Comparison of ENCODE assay signal across 9 cellular contexts in the genomic region with DNA sequence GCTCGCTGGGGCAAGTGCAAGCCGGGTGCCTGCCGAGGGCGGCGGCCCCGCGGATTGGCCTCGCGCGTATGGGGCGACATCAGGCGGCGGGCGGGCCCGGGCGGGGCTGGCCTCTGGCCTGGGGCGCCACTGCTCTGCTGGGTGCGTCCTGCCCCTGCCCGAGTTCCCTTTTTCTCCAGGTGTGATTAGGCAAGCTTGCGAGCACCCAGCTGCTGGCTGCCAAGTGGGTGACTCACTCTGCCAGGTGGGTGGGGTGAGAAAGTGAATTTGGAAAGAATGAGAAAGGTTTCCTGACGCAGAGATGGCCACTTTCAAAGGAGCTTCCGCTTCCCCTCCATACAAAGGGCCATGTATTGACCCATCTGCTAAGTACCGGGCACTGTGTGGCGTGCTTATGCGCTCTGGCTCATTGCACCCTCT. TPM values are rescaled to one million over a fixed set of nuclear protein-coding genes. Genes with fewer than 3 reads are reported as not detected.
A peak's percentile ranks its signal among the peaks of the same experiment; 100 is the strongest.
DNase-seq lines count a peak whose midpoint lies in the region; ATAC-seq, FAIRE-seq and TF ChIP-seq lines count a peak whose summit lies in the region.
"Had no signal": no experiment of that assay in that cellular context is flagged by ENCODE, and none has a peak within 500 bp of the region (broad histone marks: within the 10 kb centered on the region; RNA-seq: fewer than 3 reads in every experiment).

No MANE protein-coding gene starts in this region.

- H3K27ac ChIP-seq in A549, result peak overlapping the region; percentile 75 to 87
- peak overlapping the region; percentile 82 for H3K27ac ChIP-seq in HUES48 (ENCODE audit: low read depth, low read length)
- H3K27ac ChIP-seq in uterus, result no peak overlapping the region
- no peak overlapping the region for H3K27ac ChIP-seq in SK-N-SH (ENCODE audit: low read depth in 2 of 2, low read length in 1 of 2)

- TF ChIP-seq CTCF in A549 (IDR thresholded peaks at IDR 0.05) (no peak), MCF 10A (IDR thresholded peaks at IDR 0.05; ENCODE audit: unreplicated experiment) (no peak), uterus (IDR thresholded peaks at IDR 0.05) (no peak), SK-N-SH (IDR thresholded peaks at IDR 0.05) (no peak)

- in situ Hi-C loops in HAP-1 (cut with MboI; ENCODE audit: low sequenced_read_pairs), result no loop called here

- H3K9ac ChIP-seq in HUES48 (ENCODE audit: low read depth, low read length) (peak overlapping the region; percentile 50; the same call in 1 of the 2 replicates), SK-N-SH (no peak overlapping the region)

- CTCF ChIA-PET in A549 (lab: Yijun Ruan, JAX) (interaction anchor here (0.7 to 4.8 kb wide), 11 partner anchors 10 to 101 kb away, joined by 3 to 24 read pairs (median 4); no protein-coding TSS in a partner anchor), MCF 10A (lab: Yijun Ruan, JAX) (interaction anchor here (0.7 to 6.3 kb wide), 9 partner anchors 11 to 99 kb away, joined by 3 to 27 read pairs (median 4); a partner anchor contains a TSS), SK-N-SH (lab: Yijun Ruan, JAX) (interaction anchor here (0.5 to 3.8 kb wide), 4 partner anchors 20 to 153 kb away, joined by 3 to 21 read pairs (median 6); no protein-coding TSS in a partner anchor)

- FAIRE-seq in A549 (lab: Jason Lieb, UNC), result peak; percentile 59

- WGBS in A549 (ENCODE audit: missing lambda C conversion rate), result 2% methylated on average over 6 of the region's 25 CpGs
- WGBS in SK-N-SH (ENCODE audit: low lambda C conversion rate), result 94% methylated on average over 8 of the region's 25 CpGs

- H2AFZ ChIP-seq in SK-N-SH (ENCODE audit: low read depth), result no peak overlapping the region

- H3K4me1 ChIP-seq in A549 (peaks cover 17% of the 10 kb centered on the region; the same call in 2 of the 3 replicates), HUES48 (ENCODE audit: control insufficient read depth, insufficient read depth, low read length) (peaks cover 6% of the 10 kb centered on the region), uterus (no peaks in the 10 kb centered on the region), HAP-1 (no peaks in the 10 kb centered on the region), SK-N-SH (ENCODE audit: control insufficient read depth in 1 of 2, insufficient read depth in 2 of 2, low read depth in 1 of 2, low read length in 1 of 2) (peaks cover 0 to 10% of the 10 kb centered on the region in 2 experiments; a peak in 2 of 4 replicates)

- peak; percentile 96 to 97 for ATAC-seq in A549
- peak; percentile 82 for ATAC-seq in memory B cell (ENCODE audit: low read depth)
- no peak for ATAC-seq in HG03025 (IDR thresholded peaks at IDR 0.05; ENCODE audit: low FRiP score, unreplicated experiment)

- peak; percentile 85 to 90 for DNase-seq in A549 (ENCODE audit: low read depth in 1 of 2, low spot score in 1 of 2)
- peak; percentile 99 for DNase-seq in MCF 10A (ENCODE audit: unreplicated experiment)
- no peak for DNase-seq in memory B cell (ENCODE audit: low spot score in 2 of 2)
- DNase-seq in uterus, result no peak
- no peak for DNase-seq in HAP-1 (ENCODE audit: low spot score in 2 of 2)
- DNase-seq in SK-N-SH, result no peak

- H3K27ac Mint-ChIP-seq in MCF 10A (ENCODE audit: low read depth, unreplicated experiment) (peak overlapping the region; percentile 33), memory B cell (no peak overlapping the region)

- H3K79me2 ChIP-seq in SK-N-SH (ENCODE audit: insufficient read depth), result no peaks in the 10 kb centered on the region

- H3K4me2 ChIP-seq in A549, result peak overlapping the region; percentile 74
- no peak overlapping the region for H3K4me2 ChIP-seq in SK-N-SH

- H3K9me2 ChIP-seq in SK-N-SH, result no peaks in the 10 kb centered on the region

- BruUV-seq in MCF 10A (replicated peaks; lab: Mats Ljungman, UMichigan), result no TSS peak

- H3K27me3 Mint-ChIP-seq in MCF 10A (ENCODE audit: insufficient read depth, unreplicated experiment), result no peaks in the 10 kb centered on the region
- H3K27me3 Mint-ChIP-seq in memory B cell, result peaks cover 12% of the 10 kb centered on the region

- peak overlapping the region; percentile 30 for H3K4me3 ChIP-seq in A549
- peak overlapping the region; percentile 48 for H3K4me3 ChIP-seq in HUES48 (ENCODE audit: low read depth, low read length)
- no peak overlapping the region for H3K4me3 ChIP-seq in uterus
- no peak overlapping the region for H3K4me3 ChIP-seq in HAP-1
- H3K4me3 ChIP-seq in SK-N-SH (ENCODE audit: low read depth in 2 of 2, low read length in 1 of 2), result no peak overlapping the region

- no peaks in the 10 kb centered on the region for H3K36me3 Mint-ChIP-seq in MCF 10A (ENCODE audit: insufficient read depth, unreplicated experiment)
- H3K36me3 Mint-ChIP-seq in memory B cell, result peaks cover under 1% of the 10 kb centered on the region

- intact Hi-C loops in MCF 10A (cut with micrococcal nuclease), result loop anchor here (1.0 kb wide), 1 partner anchor 12 kb away; no protein-coding TSS in a partner anchor
- intact Hi-C loops in uterus (cut with DNase I; ENCODE audit: low total_unique reads), result no loop called here

- no peak for TF ChIP-seq POLR2A in A549 (IDR thresholded peaks at IDR 0.05; ENCODE audit: low read length)
- TF ChIP-seq POLR2A in uterus (IDR thresholded peaks at IDR 0.05), result no peak

- no peaks in the 10 kb centered on the region for H3K27me3 ChIP-seq in HUES48 (ENCODE audit: control insufficient read depth, insufficient read depth, low read length)
- no peaks in the 10 kb centered on the region for H3K27me3 ChIP-seq in uterus
- H3K27me3 ChIP-seq in HAP-1 (ENCODE audit: low read depth), result peaks cover 2% of the 10 kb centered on the region; the same call in 1 of the 2 replicates
- no peaks in the 10 kb centered on the region for H3K27me3 ChIP-seq in SK-N-SH (ENCODE audit: insufficient read depth)

- TF ChIP-seq RAD21 in A549 (conservative IDR thresholded peaks at IDR 0.05 in 1 of 2, IDR thresholded peaks at IDR 0.05 in 1 of 2) (peak in 1 of 2 experiments; percentile 44; a peak in 2 of 5 replicates), SK-N-SH (IDR thresholded peaks at IDR 0.05; ENCODE audit: low read length) (no peak)

- H3K9me3 Mint-ChIP-seq in MCF 10A (ENCODE audit: unreplicated experiment) (peaks cover 15% of the 10 kb centered on the region), memory B cell (peaks cover 2% of the 10 kb centered on the region)
- H3K9me3 Mint-ChIP-seq: central memory CD8-positive, alpha-beta T cell had no signal

- TF ChIP-seq EP300 in A549 (IDR thresholded peaks at IDR 0.05), result peak; percentile 44 to 50; a peak in 2 of 5 replicates
- no peak for TF ChIP-seq EP300 in SK-N-SH (IDR thresholded peaks at IDR 0.05; ENCODE audit: borderline replicate concordance in 1 of 2, low read depth in 1 of 2, low read length in 1 of 2)

- H3K4me3 Mint-ChIP-seq in MCF 10A (ENCODE audit: unreplicated experiment), result peak overlapping the region; percentile 52
- no peak overlapping the region for H3K4me3 Mint-ChIP-seq in memory B cell
- H3K4me3 Mint-ChIP-seq: central memory CD8-positive, alpha-beta T cell had no signal

- H3K9me3 ChIP-seq in A549, result peaks cover 10% of the 10 kb centered on the region
- peaks cover 9% of the 10 kb centered on the region; the same call in 1 of the 2 replicates for H3K9me3 ChIP-seq in HUES48 (ENCODE audit: control insufficient read depth, insufficient read depth, low read length)
- H3K9me3 ChIP-seq in uterus, result no peaks in the 10 kb centered on the region
- H3K9me3 ChIP-seq in HAP-1, result no peaks in the 10 kb centered on the region
- no peaks in the 10 kb centered on the region for H3K9me3 ChIP-seq in SK-N-SH

- no peaks in the 10 kb centered on the region for H3F3A ChIP-seq in SK-N-SH (replicated peaks; ENCODE audit: insufficient read depth)

- H3K36me3 ChIP-seq in HUES48 (ENCODE audit: control insufficient read depth, insufficient read depth, low read length) (no peaks in the 10 kb centered on the region), uterus (no peaks in the 10 kb centered on the region), HAP-1 (replicated peaks) (no peaks in the 10 kb centered on the region), SK-N-SH (replicated peaks in 1 of 2; ENCODE audit: control insufficient read depth in 1 of 2, insufficient read depth in 2 of 2, low read length in 1 of 2) (no peaks in the 10 kb centered on the region)

- peaks cover 7% of the 10 kb centered on the region for H3K4me1 Mint-ChIP-seq in MCF 10A (ENCODE audit: insufficient read depth, unreplicated experiment)
- H3K4me1 Mint-ChIP-seq in memory B cell, result no peaks in the 10 kb centered on the region
- H3K4me1 Mint-ChIP-seq: central memory CD8-positive, alpha-beta T cell had no signal

- no peaks in the 10 kb centered on the region for H4K20me1 ChIP-seq in SK-N-SH (ENCODE audit: insufficient read depth)

- POLR2A ChIA-PET in A549 (lab: Yijun Ruan, JAX), result interaction anchor here (1.2 to 1.3 kb wide), 2 partner anchors 11 to 15 kb away, joined by 3 to 11 read pairs; no protein-coding TSS in a partner anchor
- POLR2A ChIA-PET in MCF 10A (lab: Yijun Ruan, JAX), result interaction anchor here (0.5 to 2.9 kb wide), 15 partner anchors 8 to 904 kb away, joined by 3 to 15 read pairs (median 6); a partner anchor contains a TSS
- POLR2A ChIA-PET in SK-N-SH (lab: Yijun Ruan, JAX), result no interaction called here

TF ChIP-seq in A549, 52 proteins besides CTCF, POLR2A, EP300 and RAD21 (continues in another document):
- peak; percentile 54 to 63; a peak in 3 of 5 replicates for TF ChIP-seq JUN (IDR thresholded peaks at IDR 0.05)

RNA-seq across cellular contexts. Expression of a gene that starts 32.5 kb away (rescaled TPM):
- polyA plus RNA-seq in A549 (2011; rRNA removed), result 1.1 and 1.3 TPM in 2 replicates
- polyA plus RNA-seq in A549 (2012; cell fraction: cytosol; rRNA removed), result 1.3 TPM in 2 replicates
- 0.99 and 1.1 TPM in 2 replicates for polyA plus RNA-seq in A549 (2012; cell fraction: nucleus; rRNA removed)
- 3.0 to 4.1 TPM (median 4.0 TPM) in 3 replicates for polyA plus RNA-seq in A549 (2017; fragmentation: RNase III; extraction: RNeasy Plus Mini Kit Qiagen cat#74134 plus additional on column Dnase treatment)
- 0.29 and 0.49 TPM in 2 replicates for polyA minus RNA-seq in A549 (2011; rRNA and poly(A)+ RNA removed)
- 9.5 and 13.8 TPM in 2 replicates for total RNA-seq in MCF 10A (2022)
- total RNA-seq in uterus, result not detected
- 0.11 and 0.13 TPM in 2 replicates for polyA plus RNA-seq in SK-N-SH (2012; rRNA removed)
- 0.14 and 0.18 TPM in 2 replicates for polyA plus RNA-seq in SK-N-SH (2012; cell fraction: cytosol; rRNA removed)
- 0.06 TPM in 1 of 2 replicates, not detected in the other for polyA plus RNA-seq in SK-N-SH (2012; cell fraction: nucleus; rRNA removed)

RNA-seq across cellular contexts. Expression of a gene that starts 56.9 kb away (rescaled TPM):
- not detected in 2 replicates for polyA plus RNA-seq in A549 (2011; rRNA removed)
- polyA plus RNA-seq in A549 (2012; cell fraction: cytosol; rRNA removed), result 0.03 TPM in 2 replicates
- not detected in 2 replicates for polyA plus RNA-seq in A549 (2012; cell fraction: nucleus; rRNA removed)
- not detected in 3 replicates for polyA plus RNA-seq in A549 (2017; fragmentation: RNase III; extraction: RNeasy Plus Mini Kit Qiagen cat#74134 plus additional on column Dnase treatment)
- polyA minus RNA-seq in A549 (2011; rRNA and poly(A)+ RNA removed), result not detected in 2 replicates
- not detected in 2 replicates for total RNA-seq in MCF 10A (2022)
- 1 to 10 TPM in 2 of 4 donors, not detected in 2; 1.6 to 2.6 TPM for total RNA-seq in uterus
- 0.62 and 1.7 TPM in 2 replicates for polyA plus RNA-seq in SK-N-SH (2012; rRNA removed)
- 1.1 and 2.0 TPM in 2 replicates for polyA plus RNA-seq in SK-N-SH (2012; cell fraction: cytosol; rRNA removed)
- 0.56 and 1.2 TPM in 2 replicates for polyA plus RNA-seq in SK-N-SH (2012; cell fraction: nucleus; rRNA removed)

Comparison
In these comparisons a context has a peak if more than half of its experiments do, and no peak if none do; other contexts are left out.
1. DNase-seq: peak in A549 (2 of 2) and MCF 10A (single experiment); none in memory B cell (0 of 2), uterus (0 of 2), HAP-1 (0 of 2) and SK-N-SH (single experiment).
2. H3K27ac ChIP-seq: peak in A549 (2 of 2) and HUES48 (single experiment); none in uterus (0 of 2) and SK-N-SH (0 of 2).
3. H3K4me3 ChIP-seq: peak in A549 (single experiment) and HUES48 (single experiment); none in uterus (0 of 2), HAP-1 (single experiment) and SK-N-SH (0 of 2).